Comparison of ENCODE assay signal across 14 cellular contexts in genomic region chr5:59021286-59021673, GRCh38.
DNase-seq lines count a peak whose midpoint lies in the region; ATAC-seq and TF ChIP-seq lines count a peak whose summit lies in the region.
"Had no signal": no experiment of that assay in that cellular context is flagged by ENCODE, and none has a peak within 500 bp of the region (broad histone marks: within the 10 kb centered on the region; RNA-seq: fewer than 3 reads in every experiment).

No MANE protein-coding gene starts in this region.

- H3K27me3 ChIP-seq in hepatocyte (no peaks in the 10 kb centered on the region), transverse colon (no peaks in the 10 kb centered on the region), ovary (no peaks in the 10 kb centered on the region)
- H3K27me3 ChIP-seq: body of pancreas, heart right ventricle, MG63 had no signal

- TF ChIP-seq POLR2A in transverse colon (IDR thresholded peaks at IDR 0.05) (no peak), ovary (IDR thresholded peaks at IDR 0.05) (no peak)

- intact Hi-C loops in transverse colon (cut with DNase I; ENCODE audit: low total_unique reads): no loop called here
- intact Hi-C loops in ovary (cut with DNase I): no loop called here

- no peak overlapping the region for H2AFZ ChIP-seq in hepatocyte

- peaks cover 79% of the 10 kb centered on the region for H3K4me1 Mint-ChIP-seq in activated T-cell treated with anti-CD3 and anti-CD28 coated beads, Interleukin-2, amount 50 U/mL, for 24 hours (ENCODE audit: low read depth)
- peaks cover 49% of the 10 kb centered on the region for H3K4me1 Mint-ChIP-seq in activated T-cell treated with anti-CD3 and anti-CD28 coated beads, Interleukin-2, amount 50 U/mL, for 4 hours (ENCODE audit: low read depth)

- H3K9me2 ChIP-seq in hepatocyte (replicated peaks; ENCODE audit: insufficient read depth): no peaks in the 10 kb centered on the region

- in situ Hi-C loops in transverse colon (cut with MboI; ENCODE audit: low pct_ligation_motif_present in 1 of 4, low pct_unique_long_range_greater_than_20kb in 1 of 4, low sequenced_read_pairs in 3 of 4): loop anchor here in 3 of 4 donors (10.0 to 25.0 kb wide), 2 partner anchors 134 to 154 kb away; no protein-coding TSS in a partner anchor

- peaks cover 63% of the 10 kb centered on the region for H3K79me2 ChIP-seq in hepatocyte

- H3K27ac Mint-ChIP-seq in activated T-cell treated with anti-CD3 and anti-CD28 coated beads, Interleukin-2, amount 50 U/mL, for 24 hours: peak overlapping the region; percentile 92

- peak overlapping the region; percentile 34 for H3K4me2 ChIP-seq in hepatocyte

- no peaks in the 10 kb centered on the region for H4K20me1 ChIP-seq in hepatocyte (ENCODE audit: insufficient read depth, poor library complexity, severe bottlenecking)

- H3K4me3 ChIP-seq in hepatocyte (no peak overlapping the region), transverse colon (no peak overlapping the region), ovary (no peak overlapping the region)
- H3K4me3 ChIP-seq: body of pancreas, heart right ventricle, MG63, thoracic aorta had no signal

- H3K36me3 ChIP-seq in hepatocyte (replicated peaks; ENCODE audit: insufficient read depth, low read depth) (no peaks in the 10 kb centered on the region), transverse colon (no peaks in the 10 kb centered on the region), ovary (no peaks in the 10 kb centered on the region)
- H3K36me3 ChIP-seq: MG63, thoracic aorta had no signal

- H3K9me3 ChIP-seq in hepatocyte (ENCODE audit: low read depth) (no peaks in the 10 kb centered on the region), transverse colon (no peaks in the 10 kb centered on the region), ovary (no peaks in the 10 kb centered on the region)
- H3K9me3 ChIP-seq: body of pancreas, heart right ventricle, MG63, thoracic aorta had no signal

- DNase-seq in activated T-cell treated with anti-CD3 and anti-CD28 coated beads, Interleukin-2, amount 50 U/mL, for 24 hours: no peak
- no peak for DNase-seq in activated T-cell treated with anti-CD3 and anti-CD28 coated beads, Interleukin-2, amount 50 U/mL, for 4 hours
- DNase-seq in NCI-H345 (lab: John Stamatoyannopoulos, UW) (peak; percentile 90), hepatocyte (ENCODE audit: low spot score) (peak; percentile 15), transverse colon (no peak), MV-4-11 (lab: John Stamatoyannopoulos, UW) (no peak), ovary (no peak)
- DNase-seq: T1000 had no signal

- H3K4me1 ChIP-seq in hepatocyte (ENCODE audit: insufficient read depth) (peaks cover 4% of the 10 kb centered on the region), transverse colon (peaks cover 9 to 29% (median 22%) of the 10 kb centered on the region in 4 donors), ovary (ENCODE audit: insufficient read depth) (no peaks in the 10 kb centered on the region)
- H3K4me1 ChIP-seq: body of pancreas had no signal

- peaks cover 5% of the 10 kb centered on the region for H3K9me3 Mint-ChIP-seq in activated T-cell treated with anti-CD3 and anti-CD28 coated beads, Interleukin-2, amount 50 U/mL, for 24 hours
- no peaks in the 10 kb centered on the region for H3K9me3 Mint-ChIP-seq in activated T-cell treated with anti-CD3 and anti-CD28 coated beads, Interleukin-2, amount 50 U/mL, for 4 hours

- TF ChIP-seq EP300 in transverse colon (IDR thresholded peaks at IDR 0.05; ENCODE audit: low read depth) (no peak), ovary (IDR thresholded peaks at IDR 0.05) (no peak)

- ATAC-seq in activated T-cell treated with anti-CD3 and anti-CD28 coated beads, Interleukin-2, amount 50 U/mL, for 4 hours: no peak
- no peak for ATAC-seq in HG03457 (IDR thresholded peaks at IDR 0.05; ENCODE audit: unreplicated experiment)
- ATAC-seq: body of pancreas, Panc1 had no signal

- no peaks in the 10 kb centered on the region for H3K27me3 Mint-ChIP-seq in activated T-cell treated with anti-CD3 and anti-CD28 coated beads, Interleukin-2, amount 50 U/mL, for 24 hours
- H3K27me3 Mint-ChIP-seq in activated T-cell treated with anti-CD3 and anti-CD28 coated beads, Interleukin-2, amount 50 U/mL, for 4 hours (ENCODE audit: low read depth): no peaks in the 10 kb centered on the region

- TF ChIP-seq CTCF in hepatocyte (IDR thresholded peaks at IDR 0.05; ENCODE audit: poor library complexity): no peak
- TF ChIP-seq CTCF in transverse colon (IDR thresholded peaks at IDR 0.05): no peak
- TF ChIP-seq CTCF in ovary (IDR thresholded peaks at IDR 0.05): no peak

- peak overlapping the region; percentile 85 for H3K27ac ChIP-seq in hepatocyte
- H3K27ac ChIP-seq in transverse colon: peak overlapping the region; percentile 47 to 74 (median 65)
- H3K27ac ChIP-seq in ovary: no peak overlapping the region
- H3K27ac ChIP-seq: body of pancreas, heart right ventricle, thoracic aorta had no signal

- H3K36me3 Mint-ChIP-seq in activated T-cell treated with anti-CD3 and anti-CD28 coated beads, Interleukin-2, amount 50 U/mL, for 24 hours (ENCODE audit: low read depth): peaks cover 81% of the 10 kb centered on the region
- H3K36me3 Mint-ChIP-seq in activated T-cell treated with anti-CD3 and anti-CD28 coated beads, Interleukin-2, amount 50 U/mL, for 4 hours (ENCODE audit: insufficient read depth): peaks cover 48% of the 10 kb centered on the region

- peak overlapping the region; percentile 15 for H3K4me3 Mint-ChIP-seq in activated T-cell treated with anti-CD3 and anti-CD28 coated beads, Interleukin-2, amount 50 U/mL, for 24 hours
- H3K4me3 Mint-ChIP-seq in activated T-cell treated with anti-CD3 and anti-CD28 coated beads, Interleukin-2, amount 50 U/mL, for 4 hours: no peak overlapping the region

Comparison
In these comparisons a context has a peak if more than half of its experiments do, and no peak if none do; other contexts are left out.
1. DNase-seq: peak in NCI-H345 (single experiment) and hepatocyte (single experiment); none in activated T-cell treated with anti-CD3 and anti-CD28 coated beads, Interleukin-2, amount 50 U/mL, for 24 hours (single experiment), activated T-cell treated with anti-CD3 and anti-CD28 coated beads, Interleukin-2, amount 50 U/mL, for 4 hours (single experiment), transverse colon (single experiment), MV-4-11 (single experiment) and ovary (0 of 5).
2. H3K27ac ChIP-seq: peak in hepatocyte (single experiment) and transverse colon (4 of 4); none in ovary (0 of 2).